11 cellular contexts compared by ENCODE assay signal in the genomic region with DNA sequence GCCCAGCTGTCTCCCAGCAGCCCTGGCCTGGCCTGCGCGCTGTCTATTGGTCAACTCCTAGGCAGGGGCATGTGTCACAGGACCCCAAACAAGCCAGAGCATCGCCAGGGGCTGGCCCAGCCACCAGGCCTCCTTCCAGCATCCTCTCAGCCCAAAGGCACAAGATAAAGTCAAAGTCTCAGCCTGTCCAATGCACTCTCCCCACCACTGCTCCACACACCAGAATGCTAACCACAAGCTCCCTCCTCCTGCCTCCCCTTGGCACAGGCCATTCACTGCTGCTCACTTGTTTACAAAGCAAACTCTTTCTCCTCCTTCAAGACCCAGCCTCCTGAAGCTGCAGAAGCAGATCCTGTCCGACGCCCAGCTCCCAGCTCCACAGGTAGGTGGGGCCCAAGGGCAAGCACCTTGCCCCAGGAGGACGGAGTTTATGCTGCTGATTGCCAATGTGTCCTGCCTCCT.
DNase-seq lines count a peak whose midpoint lies in the region; ATAC-seq and TF ChIP-seq lines count a peak whose summit lies in the region.
"Had no signal": no experiment of that assay in that cellular context is flagged by ENCODE, and none has a peak within 500 bp of the region (broad histone marks: within the 10 kb centered on the region; RNA-seq: fewer than 3 reads in every experiment).

No MANE protein-coding gene starts in this region.

- no peaks in the 10 kb centered on the region for H3K36me3 Mint-ChIP-seq in activated naive CD4-positive, alpha-beta T cell treated with anti-CD3 and anti-CD28 coated beads, Interleukin-2, amount 50 U/mL, for 24 hours
- H3K36me3 Mint-ChIP-seq in immature natural killer cell, result no peaks in the 10 kb centered on the region
- H3K36me3 Mint-ChIP-seq: CD4-positive, CD25-positive, alpha-beta regulatory T cell had no signal

- H3K36me3 ChIP-seq in vagina, result no peaks in the 10 kb centered on the region

- intact Hi-C loops in vagina (cut with DNase I), result no loop called here

- H3K27ac ChIP-seq in vagina, result peak overlapping the region; percentile 68
- H3K27ac ChIP-seq: SJSA1 had no signal

- no peak for DNase-seq in activated naive CD4-positive, alpha-beta T cell (lab: John Stamatoyannopoulos, UW)
- DNase-seq in astrocyte of the cerebellum (ENCODE audit: low read depth) (peak; percentile 76), iris pigment epithelial cell (ENCODE audit: low read depth) (peak; percentile 93), vagina (ENCODE audit: extremely low spot score in 2 of 2) (no peak), immature natural killer cell (no peak)
- DNase-seq: CD4-positive, CD25-positive, alpha-beta regulatory T cell; KBM-7 had no signal

- in situ Hi-C loops in astrocyte of the cerebellum (cut with HindIII; ENCODE audit: low sequenced_read_pairs), result no loop called here

- H3K9me3 Mint-ChIP-seq in activated naive CD4-positive, alpha-beta T cell treated with anti-CD3 and anti-CD28 coated beads, Interleukin-2, amount 50 U/mL, for 24 hours, result no peaks in the 10 kb centered on the region
- H3K9me3 Mint-ChIP-seq in immature natural killer cell, result no peaks in the 10 kb centered on the region

- H3K27me3 ChIP-seq in vagina, result no peaks in the 10 kb centered on the region
- H3K27me3 ChIP-seq: SJSA1 had no signal

- H3K4me1 Mint-ChIP-seq in activated naive CD4-positive, alpha-beta T cell treated with anti-CD3 and anti-CD28 coated beads, Interleukin-2, amount 50 U/mL, for 24 hours, result no peaks in the 10 kb centered on the region
- H3K4me1 Mint-ChIP-seq in immature natural killer cell, result no peaks in the 10 kb centered on the region

- no peaks in the 10 kb centered on the region for H3K9me3 ChIP-seq in vagina
- H3K9me3 ChIP-seq: SJSA1 had no signal

- TF ChIP-seq POLR2A in vagina (IDR thresholded peaks at IDR 0.05), result no peak

- H3K4me3 ChIP-seq in astrocyte of the cerebellum (ENCODE audit: low read depth, low read length) (no peak overlapping the region), vagina (no peak overlapping the region)
- H3K4me3 ChIP-seq: SJSA1 had no signal

- TF ChIP-seq CTCF in astrocyte of the cerebellum (IDR thresholded peaks at IDR 0.05; ENCODE audit: low read depth, low read length, missing control alignments) (peak; percentile 19), vagina (IDR thresholded peaks at IDR 0.05) (no peak)

- peaks cover 35% of the 10 kb centered on the region for H3K4me1 ChIP-seq in vagina
- H3K4me1 ChIP-seq: SJSA1 had no signal

- H3K27me3 Mint-ChIP-seq in activated naive CD4-positive, alpha-beta T cell treated with anti-CD3 and anti-CD28 coated beads, Interleukin-2, amount 50 U/mL, for 24 hours, result no peaks in the 10 kb centered on the region
- peaks cover 3 to 9% (median 3%) of the 10 kb centered on the region in 3 donors for H3K27me3 Mint-ChIP-seq in immature natural killer cell (ENCODE audit: low read depth in 3 of 3)
- H3K27me3 Mint-ChIP-seq: CD4-positive, CD25-positive, alpha-beta regulatory T cell had no signal

- H3K27ac Mint-ChIP-seq in activated naive CD4-positive, alpha-beta T cell treated with anti-CD3 and anti-CD28 coated beads, Interleukin-2, amount 50 U/mL, for 24 hours, result peak overlapping the region; percentile 48
- H3K27ac Mint-ChIP-seq in immature natural killer cell, result no peak overlapping the region
- H3K27ac Mint-ChIP-seq: CD4-positive, CD25-positive, alpha-beta regulatory T cell had no signal

- ATAC-seq in HG03135 (IDR thresholded peaks at IDR 0.05; ENCODE audit: unreplicated experiment) (no peak), HG03039 (IDR thresholded peaks at IDR 0.05; ENCODE audit: unreplicated experiment) (no peak)

- H3K4me3 Mint-ChIP-seq in activated naive CD4-positive, alpha-beta T cell treated with anti-CD3 and anti-CD28 coated beads, Interleukin-2, amount 50 U/mL, for 24 hours, result no peak overlapping the region
- no peak overlapping the region for H3K4me3 Mint-ChIP-seq in immature natural killer cell
- H3K4me3 Mint-ChIP-seq: CD4-positive, CD25-positive, alpha-beta regulatory T cell had no signal

Comparison
In these comparisons a context has a peak if more than half of its experiments do, and no peak if none do; other contexts are left out.
1. DNase-seq: peak in astrocyte of the cerebellum (single experiment) and iris pigment epithelial cell (single experiment); none in activated naive CD4-positive, alpha-beta T cell (0 of 4), vagina (0 of 2) and immature natural killer cell (0 of 3).